In genomic region chr5:119335261-119335677, GRCh38 we compare ENCODE assay signal across 12 cellular contexts. TPM values are rescaled to one million over a fixed set of nuclear protein-coding genes. Genes with fewer than 3 reads are reported as not detected.
DNase-seq lines count a peak whose midpoint lies in the region; ATAC-seq and TF ChIP-seq lines count a peak whose summit lies in the region.
"Had no signal": no experiment of that assay in that cellular context is flagged by ENCODE, and none has a peak within 500 bp of the region (broad histone marks: within the 10 kb centered on the region; RNA-seq: fewer than 3 reads in every experiment).

No MANE protein-coding gene starts in this region.

- no peaks in the 10 kb centered on the region for H3K27me3 ChIP-seq in CD4-positive, alpha-beta memory T cell (ENCODE audit: insufficient read depth, low read length)
- H3K27me3 ChIP-seq in H9 (ENCODE audit: insufficient read depth, low read length) = no peaks in the 10 kb centered on the region

- no peak overlapping the region for H2BK20ac ChIP-seq in H9 (ENCODE audit: low read depth, low read length, poor library complexity, severe bottlenecking)

- intact Hi-C loops in CD4-positive, alpha-beta memory T cell (cut with micrococcal nuclease) = no loop called here

- H3K4me1 Mint-ChIP-seq in CD4-positive, alpha-beta memory T cell = peaks cover 70 to 96% (median 78%) of the 10 kb centered on the region in 4 donors
- H3K4me1 Mint-ChIP-seq in H9 = peaks cover 7 to 8% of the 10 kb centered on the region in 2 experiments
- H3K4me1 Mint-ChIP-seq in naive thymus-derived CD8-positive, alpha-beta T cell = peaks cover 55 to 99% (median 95%) of the 10 kb centered on the region in 4 donors

- no peak overlapping the region for H3K9ac ChIP-seq in H9 (ENCODE audit: extremely low read depth, insufficient read length, low read length)

- no peaks in the 10 kb centered on the region for H3K23me2 ChIP-seq in H9 (ENCODE audit: insufficient read length, low read depth, low read length, poor library complexity, severe bottlenecking)

- no peak overlapping the region for H2BK12ac ChIP-seq in H9 (ENCODE audit: insufficient read length, low read depth, low read length)

- H3K36me3 Mint-ChIP-seq in CD4-positive, alpha-beta memory T cell = peaks cover 11 to 23% of the 10 kb centered on the region in 2 donors
- H3K36me3 Mint-ChIP-seq in H9 (ENCODE audit: insufficient read depth in 1 of 3, low read depth in 3 of 3) = 0 out of 7 replicates have a peak, but pooled peaks cover 0 to 2% (median 0%) of the 10 kb centered on the region in 3 experiments
- H3K36me3 Mint-ChIP-seq in activated naive CD4-positive, alpha-beta T cell treated with anti-CD3 and anti-CD28 coated beads, Interleukin-2, amount 50 U/mL, for 72 hours = peaks cover 0 to 13% of the 10 kb centered on the region in 2 donors
- peaks cover 0 to 8% (median 4%) of the 10 kb centered on the region in 3 donors for H3K36me3 Mint-ChIP-seq in naive thymus-derived CD8-positive, alpha-beta T cell

- TF ChIP-seq CTCF in H9 (conservative IDR thresholded peaks at IDR 0.05) = 0 out of 3 replicates have a peak, but pooled peaks have one; percentile 1

- no peaks in the 10 kb centered on the region for H4K20me1 ChIP-seq in H9 (ENCODE audit: control insufficient read depth, insufficient read depth, insufficient read length)

- no peaks in the 10 kb centered on the region for H3K9me3 ChIP-seq in CD4-positive, alpha-beta memory T cell (ENCODE audit: control insufficient read depth in 1 of 2, low read length in 2 of 2)
- no peaks in the 10 kb centered on the region for H3K9me3 ChIP-seq in H9 (ENCODE audit: control insufficient read depth, low read depth, low read length)
- H3K9me3 ChIP-seq: HAP-1 had no signal

- CTCF ChIA-PET in CD4-positive, alpha-beta memory T cell (lab: Charles Lee; ENCODE audit: partially characterized antibody) = interaction anchor here (0.8 to 12.3 kb wide), 13 partner anchors 11 to 76 kb away, joined by 3 to 149 read pairs (median 12); partner anchors contain the start of gene TNFAIP8

- no peak overlapping the region for H3T11ph ChIP-seq in H9 (ENCODE audit: low read length)

- no peak overlapping the region for H4K91ac ChIP-seq in H9 (ENCODE audit: insufficient read length, low read depth, low read length)

- no peak overlapping the region for H3K56ac ChIP-seq in H9 (ENCODE audit: insufficient read length, low read depth, low read length)

- no peak overlapping the region for H3K18ac ChIP-seq in H9 (ENCODE audit: insufficient read length, low read depth, low read length)

- H3K14ac ChIP-seq in H9 (ENCODE audit: insufficient read depth, low read length) = no peak overlapping the region

- H2BK120ac ChIP-seq in H9 (ENCODE audit: low read depth, low read length, poor library complexity, severe bottlenecking) = no peak overlapping the region

- no peak overlapping the region for H3K23ac ChIP-seq in H9 (ENCODE audit: insufficient read length, low read depth, low read length)

- H2BK5ac ChIP-seq in H9 (ENCODE audit: insufficient read length, low read length) = no peak overlapping the region

- no peak for ATAC-seq in activated naive CD4-positive, alpha-beta T cell treated with anti-CD3 and anti-CD28 coated beads, Interleukin-2, amount 50 U/mL, for 72 hours
- no peak for ATAC-seq in naive thymus-derived CD8-positive, alpha-beta T cell
- ATAC-seq in GM18909 (IDR thresholded peaks at IDR 0.05; ENCODE audit: poor library complexity, unreplicated experiment) = no peak
- ATAC-seq in GM19328 (IDR thresholded peaks at IDR 0.05; ENCODE audit: unreplicated experiment) = no peak

- H3K27ac Mint-ChIP-seq in CD4-positive, alpha-beta memory T cell = peak overlapping the region; percentile 54 to 97 (median 93)
- no peak overlapping the region for H3K27ac Mint-ChIP-seq in H9
- peak overlapping the region; percentile 90 to 99 for H3K27ac Mint-ChIP-seq in activated naive CD4-positive, alpha-beta T cell treated with anti-CD3 and anti-CD28 coated beads, Interleukin-2, amount 50 U/mL, for 72 hours
- peak overlapping the region; percentile 89 to 99 (median 95) for H3K27ac Mint-ChIP-seq in naive thymus-derived CD8-positive, alpha-beta T cell

- no peak overlapping the region for H4K8ac ChIP-seq in H9 (replicated peaks; ENCODE audit: insufficient read length, low read depth, low read length)

- no peak overlapping the region for H3K4ac ChIP-seq in H9 (ENCODE audit: low read depth, low read length)

- no CpG with 5 or more reads among the region's 4 CpGs for WGBS in H9 (ENCODE audit: extremely low coverage, insufficient read length, low lambda C conversion rate)

- POLR2A ChIA-PET in CD4-positive, alpha-beta memory T cell (lab: Charles Lee; ENCODE audit: partially characterized antibody) = interaction anchor here (1.0 to 23.8 kb wide), 13 partner anchors 9 to 264 kb away, joined by 3 to 727 read pairs (median 6); partner anchors contain the start of genes DMXL1 and TNFAIP8
- POLR2A ChIA-PET in naive thymus-derived CD8-positive, alpha-beta T cell (lab: Charles Lee) = interaction anchor here (0.6 to 3.5 kb wide), 8 partner anchors 12 to 30 kb away, joined by 3 to 15 read pairs (median 4); partner anchors contain the start of gene TNFAIP8

- peak overlapping the region; percentile 43 to 58 for H3K4me3 ChIP-seq in CD4-positive, alpha-beta memory T cell (ENCODE audit: low read length in 2 of 2)
- H3K4me3 ChIP-seq: HAP-1 had no signal

- H3K9me3 Mint-ChIP-seq in CD4-positive, alpha-beta memory T cell = peaks cover 0 to 3% (median 0%) of the 10 kb centered on the region in 8 donors
- H3K9me3 Mint-ChIP-seq in H9 = no peaks in the 10 kb centered on the region
- no peaks in the 10 kb centered on the region for H3K9me3 Mint-ChIP-seq in activated naive CD4-positive, alpha-beta T cell treated with anti-CD3 and anti-CD28 coated beads, Interleukin-2, amount 50 U/mL, for 72 hours
- peaks cover 0 to 6% (median 0%) of the 10 kb centered on the region in 9 donors for H3K9me3 Mint-ChIP-seq in naive thymus-derived CD8-positive, alpha-beta T cell

- H3K4me1 ChIP-seq in CD4-positive, alpha-beta memory T cell (ENCODE audit: insufficient read depth, low read length) = peaks cover 93% of the 10 kb centered on the region
- no peaks in the 10 kb centered on the region for H3K4me1 ChIP-seq in H9 (ENCODE audit: insufficient read depth, low read length)

- H3K79me1 ChIP-seq in H9 (ENCODE audit: insufficient read depth, low read depth, low read length, poor library complexity, severe bottlenecking) = no peaks in the 10 kb centered on the region

- no peak for DNase-seq in CD4-positive, alpha-beta memory T cell
- DNase-seq in H9 (no peak), DMS79 treated with DMSO at 0.1 percent for 48 hours (lab: John Stamatoyannopoulos, UW) (no peak), DMS153 (lab: John Stamatoyannopoulos, UW) (no peak)
- DNase-seq in activated naive CD4-positive, alpha-beta T cell treated with anti-CD3 and anti-CD28 coated beads, Interleukin-2, amount 50 U/mL, for 72 hours (ENCODE audit: low spot score in 2 of 2) = no peak
- no peak for DNase-seq in naive thymus-derived CD8-positive, alpha-beta T cell
- DNase-seq: activated CD4-positive, alpha-beta T cell treated with anti-CD3 and anti-CD28 coated beads, Interleukin-2, amount 50 U/mL, for 1 hour; Karpas-422; kidney had no signal

- no peak overlapping the region for H2BK15ac ChIP-seq in H9 (ENCODE audit: low read depth, low read length)

- no peaks in the 10 kb centered on the region for H3K36me3 ChIP-seq in CD4-positive, alpha-beta memory T cell (ENCODE audit: insufficient read depth, low read length)
- H3K36me3 ChIP-seq: HAP-1 had no signal

- no peak overlapping the region for H2AFZ ChIP-seq in H9 (ENCODE audit: low read length)

- no peaks in the 10 kb centered on the region for H3K27me3 Mint-ChIP-seq in CD4-positive, alpha-beta memory T cell
- no peaks in the 10 kb centered on the region for H3K27me3 Mint-ChIP-seq in H9 (ENCODE audit: low read depth)
- no peaks in the 10 kb centered on the region for H3K27me3 Mint-ChIP-seq in naive thymus-derived CD8-positive, alpha-beta T cell

- no peak overlapping the region for H2AK5ac ChIP-seq in H9 (ENCODE audit: insufficient read length, low read length)

- no peak overlapping the region for H3K4me2 ChIP-seq in H9 (ENCODE audit: insufficient read depth, insufficient read length, low read length)

- H3K79me2 ChIP-seq in H9 (ENCODE audit: insufficient read depth, low read length) = no peaks in the 10 kb centered on the region

- H4K5ac ChIP-seq in H9 (ENCODE audit: insufficient read length, low read depth, low read length) = no peak overlapping the region

- peak overlapping the region; percentile 82 to 97 (median 91) for H3K4me3 Mint-ChIP-seq in CD4-positive, alpha-beta memory T cell
- no peak overlapping the region for H3K4me3 Mint-ChIP-seq in H9
- peak overlapping the region; percentile 64 to 89 (median 78) for H3K4me3 Mint-ChIP-seq in naive thymus-derived CD8-positive, alpha-beta T cell

- peak overlapping the region; percentile 75 for H3K27ac ChIP-seq in CD4-positive, alpha-beta memory T cell (ENCODE audit: low read depth, low read length)
- H3K27ac ChIP-seq in H9 (ENCODE audit: insufficient read length, low read depth, low read length) = no peak overlapping the region

RNA-seq across cellular contexts. Expression of gene TNFAIP8, which starts 20.6 kb away (rescaled TPM):
- 100 to 1,000 TPM; 167 to 176 TPM for total RNA-seq in CD4-positive, alpha-beta memory T cell
- polyA plus RNA-seq in CD4-positive, alpha-beta memory T cell = 100 to 1,000 TPM; 277 to 423 TPM
- 7.3 and 8.1 TPM in 2 replicates for total RNA-seq in H9 (2021)
- 100 to 1,000 TPM; 110 to 146 TPM for total RNA-seq in activated naive CD4-positive, alpha-beta T cell treated with anti-CD3 and anti-CD28 coated beads, Interleukin-2, amount 50 U/mL, for 72 hours
- total RNA-seq in naive thymus-derived CD8-positive, alpha-beta T cell = 100 to 1,000 TPM; 176 to 177 TPM
- 100 to 1,000 TPM; 175 to 220 (median 188) TPM for polyA plus RNA-seq in naive thymus-derived CD8-positive, alpha-beta T cell

Comparison
In these comparisons a context has a peak if more than half of its experiments do, and no peak if none do; other contexts are left out.
1. H3K27ac Mint-ChIP-seq: peak in CD4-positive, alpha-beta memory T cell (7 of 7), activated naive CD4-positive, alpha-beta T cell treated with anti-CD3 and anti-CD28 coated beads, Interleukin-2, amount 50 U/mL, for 72 hours (2 of 2) and naive thymus-derived CD8-positive, alpha-beta T cell (10 of 10); none in H9 (0 of 3).
2. H3K4me3 Mint-ChIP-seq: peak in CD4-positive, alpha-beta memory T cell (8 of 8) and naive thymus-derived CD8-positive, alpha-beta T cell (10 of 10); none in H9 (0 of 2).
3. RNA of gene TNFAIP8, which starts 20.6 kb away (total RNA-seq): 176 to 177 TPM in naive thymus-derived CD8-positive, alpha-beta T cell, 167 to 176 TPM in CD4-positive, alpha-beta memory T cell and 110 to 146 TPM in activated naive CD4-positive, alpha-beta T cell treated with anti-CD3 and anti-CD28 coated beads, Interleukin-2, amount 50 U/mL, for 72 hours; 7.3 to 8.1 TPM in H9; every median in the first group is over 10 times any median in the second.